In the genomic region with DNA sequence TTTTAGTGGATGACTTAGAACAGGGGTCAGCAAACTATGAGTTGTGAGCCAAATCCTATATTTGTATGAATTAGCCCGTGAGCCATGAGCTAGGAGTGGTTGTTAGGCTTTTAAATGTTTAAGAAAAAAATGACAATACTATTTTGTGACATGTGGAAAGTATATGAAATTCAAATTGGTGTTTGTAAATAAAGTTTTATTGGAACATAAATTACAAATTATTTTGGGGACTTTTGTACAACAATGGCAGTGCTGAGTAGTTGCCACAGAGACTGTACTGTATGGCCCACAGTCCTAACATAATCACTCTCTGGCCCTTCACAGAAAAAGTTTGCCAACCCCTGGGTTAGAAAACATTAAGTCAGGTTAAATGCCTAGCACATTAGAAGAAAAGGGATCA, we compare ENCODE assay signal across 39 cellular contexts.
"Had no signal": no experiment of that assay in that cellular context is flagged by ENCODE, and none has a peak within 500 bp of the region (broad histone marks: within the 10 kb centered on the region; RNA-seq: fewer than 3 reads in every experiment).

No MANE protein-coding gene starts in this region.

- H3K9me3 ChIP-seq: ascending aorta had no signal

- H3K4me3 ChIP-seq: ascending aorta, cardiac muscle cell had no signal

- H3K27me3 ChIP-seq: ascending aorta, cardiac muscle cell had no signal

- H3K4me3 Mint-ChIP-seq: activated CD4-positive, alpha-beta memory T cell treated with anti-CD3 and anti-CD28 coated beads, Interleukin-2, amount 10 ng/mL, durations not matched to agents 7 days and 5 days; activated CD4-positive, alpha-beta T cell treated with anti-CD3 and anti-CD28 coated beads for 36 hours; activated CD4-positive, alpha-beta T cell treated with anti-CD3 and anti-CD28 coated beads, Interleukin-2, amount 10 ng/mL, durations not matched to agents 7 days and 5 days; activated CD8-positive, alpha-beta memory T cell treated with anti-CD3 and anti-CD28 coated beads, Interleukin-2, amount 10 ng/mL, durations not matched to agents 7 days and 5 days; activated CD8-positive, alpha-beta T cell treated with anti-CD3 and anti-CD28 coated beads, Interleukin-2, amount 10 ng/mL, durations not matched to agents 7 days and 5 days; activated naive CD4-positive, alpha-beta T cell treated with anti-CD3 and anti-CD28 coated beads, Interleukin-2, amount 10 ng/mL, durations not matched to agents 7 days and 5 days; activated naive CD4-positive, alpha-beta T cell treated with anti-CD3 and anti-CD28 coated beads, Interleukin-2, amount 50 U/mL, for 24 hours; activated naive CD8-positive, alpha-beta T cell; activated naive CD8-positive, alpha-beta T cell treated with anti-CD3 and anti-CD28 coated beads, Interleukin-2, amount 10 ng/mL, durations not matched to agents 7 days and 5 days; activated naive CD8-positive, alpha-beta T cell treated with anti-CD3 and anti-CD28 coated beads, Interleukin-2, amount 50 U/mL, for 24 hours; activated T-cell treated with anti-CD3 and anti-CD28 coated beads, Interleukin-2, amount 50 U/mL, for 24 hours; brain; central memory CD8-positive, alpha-beta T cell; T-helper 1 cell treated with Interleukin-12 subunit alpha and Interleukin-12 subunit beta and Interleukin-4 antibody, amounts not matched to agents 30 μg/mL and 1 μg/mL, for 36 hours; T-helper 2 cell treated with Interferon-gamma antibody and Interleukin-4, amounts not matched to agents 5 μg/mL and 100 μg/mL, for 36 hours had no signal

- H3K27me3 Mint-ChIP-seq: activated CD4-positive, alpha-beta memory T cell treated with anti-CD3 and anti-CD28 coated beads, Interleukin-2, amount 10 ng/mL, durations not matched to agents 7 days and 5 days; activated CD4-positive, alpha-beta T cell treated with anti-CD3 and anti-CD28 coated beads for 36 hours; activated CD4-positive, alpha-beta T cell treated with anti-CD3 and anti-CD28 coated beads, Interleukin-2, amount 10 ng/mL, durations not matched to agents 7 days and 5 days; activated CD8-positive, alpha-beta memory T cell treated with anti-CD3 and anti-CD28 coated beads, Interleukin-2, amount 10 ng/mL, durations not matched to agents 7 days and 5 days; activated naive CD4-positive, alpha-beta T cell treated with anti-CD3 and anti-CD28 coated beads, Interleukin-2, amount 10 ng/mL, durations not matched to agents 7 days and 5 days; activated naive CD4-positive, alpha-beta T cell treated with anti-CD3 and anti-CD28 coated beads, Interleukin-2, amount 50 U/mL, for 24 hours; activated naive CD8-positive, alpha-beta T cell; activated naive CD8-positive, alpha-beta T cell treated with anti-CD3 and anti-CD28 coated beads, Interleukin-2, amount 10 ng/mL, durations not matched to agents 7 days and 5 days; activated naive CD8-positive, alpha-beta T cell treated with anti-CD3 and anti-CD28 coated beads, Interleukin-2, amount 50 U/mL, for 24 hours; activated T-cell treated with anti-CD3 and anti-CD28 coated beads, Interleukin-2, amount 50 U/mL, for 24 hours; central memory CD8-positive, alpha-beta T cell had no signal

- H3K4me1 ChIP-seq: ascending aorta had no signal

- H3K9me3 Mint-ChIP-seq: activated CD4-positive, alpha-beta memory T cell treated with anti-CD3 and anti-CD28 coated beads, Interleukin-2, amount 10 ng/mL, durations not matched to agents 7 days and 5 days; activated CD4-positive, alpha-beta T cell treated with anti-CD3 and anti-CD28 coated beads, Interleukin-2, amount 10 ng/mL, durations not matched to agents 7 days and 5 days; activated naive CD4-positive, alpha-beta T cell treated with anti-CD3 and anti-CD28 coated beads, Interleukin-2, amount 10 ng/mL, durations not matched to agents 7 days and 5 days; activated naive CD4-positive, alpha-beta T cell treated with anti-CD3 and anti-CD28 coated beads, Interleukin-2, amount 50 U/mL, for 24 hours; activated naive CD8-positive, alpha-beta T cell treated with anti-CD3 and anti-CD28 coated beads, Interleukin-2, amount 10 ng/mL, durations not matched to agents 7 days and 5 days; activated naive CD8-positive, alpha-beta T cell treated with anti-CD3 and anti-CD28 coated beads, Interleukin-2, amount 50 U/mL, for 24 hours; activated T-cell treated with anti-CD3 and anti-CD28 coated beads, Interleukin-2, amount 50 U/mL, for 24 hours; activated T-helper 2 cell treated with anti-CD3 and anti-CD28 coated beads, Interferon-gamma antibody, Interleukin-2, Interleukin-4, amounts not matched to agents 10 μg/mL and 5 μg/mL and 100 μg/mL, durations not matched to agents 14 hours and 24 hours and 36 hours; brain; central memory CD8-positive, alpha-beta T cell; T-helper 1 cell treated with Interleukin-12 subunit alpha and Interleukin-12 subunit beta and Interleukin-4 antibody, amounts not matched to agents 30 μg/mL and 1 μg/mL, for 36 hours; T-helper 2 cell treated with Interferon-gamma antibody and Interleukin-4, amounts not matched to agents 5 μg/mL and 100 μg/mL, for 36 hours had no signal

- FAIRE-seq: bronchial epithelial cell, TTC549 had no signal

- H3K27ac Mint-ChIP-seq: activated CD4-positive, alpha-beta memory T cell treated with anti-CD3 and anti-CD28 coated beads, Interleukin-2, amount 10 ng/mL, durations not matched to agents 7 days and 5 days; activated CD4-positive, alpha-beta T cell treated with anti-CD3 and anti-CD28 coated beads for 36 hours; activated CD4-positive, alpha-beta T cell treated with anti-CD3 and anti-CD28 coated beads, Interleukin-2, amount 10 ng/mL, durations not matched to agents 7 days and 5 days; activated CD8-positive, alpha-beta memory T cell treated with anti-CD3 and anti-CD28 coated beads, Interleukin-2, amount 10 ng/mL, durations not matched to agents 7 days and 5 days; activated CD8-positive, alpha-beta T cell treated with anti-CD3 and anti-CD28 coated beads, Interleukin-2, amount 10 ng/mL, durations not matched to agents 7 days and 5 days; activated naive CD4-positive, alpha-beta T cell treated with anti-CD3 and anti-CD28 coated beads, Interleukin-2, amount 10 ng/mL, durations not matched to agents 7 days and 5 days; activated naive CD4-positive, alpha-beta T cell treated with anti-CD3 and anti-CD28 coated beads, Interleukin-2, amount 50 U/mL, for 24 hours; activated naive CD8-positive, alpha-beta T cell; activated naive CD8-positive, alpha-beta T cell treated with anti-CD3 and anti-CD28 coated beads, Interleukin-2, amount 10 ng/mL, durations not matched to agents 7 days and 5 days; activated naive CD8-positive, alpha-beta T cell treated with anti-CD3 and anti-CD28 coated beads, Interleukin-2, amount 50 U/mL, for 24 hours; activated T-cell treated with anti-CD3 and anti-CD28 coated beads, Interleukin-2, amount 50 U/mL, for 24 hours; T-helper 1 cell treated with Interleukin-12 subunit alpha and Interleukin-12 subunit beta and Interleukin-4 antibody, amounts not matched to agents 30 μg/mL and 1 μg/mL, for 36 hours; T-helper 2 cell treated with Interferon-gamma antibody and Interleukin-4, amounts not matched to agents 5 μg/mL and 100 μg/mL, for 36 hours had no signal

- ATAC-seq: activated CD4-positive, alpha-beta T cell treated with anti-CD3 and anti-CD28 coated beads for 36 hours; activated CD4-positive, CD25-positive, alpha-beta regulatory T cell treated with anti-CD3 and anti-CD28 coated beads, Interleukin-2, amount 50 U/mL, for 24 hours; activated CD8-positive, alpha-beta memory T cell treated with anti-CD3 and anti-CD28 coated beads, Interleukin-2, amount 10 ng/mL, durations not matched to agents 7 days and 5 days; activated CD8-positive, alpha-beta T cell treated with anti-CD3 and anti-CD28 coated beads, Interleukin-2, amount 10 ng/mL, durations not matched to agents 7 days and 5 days; activated naive CD8-positive, alpha-beta T cell treated with anti-CD3 and anti-CD28 coated beads, Interleukin-2, amount 50 U/mL, for 24 hours had no signal

- DNase-seq: activated CD4-positive, alpha-beta memory T cell treated with anti-CD3 and anti-CD28 coated beads, Interleukin-2, amount 10 ng/mL, durations not matched to agents 7 days and 5 days; activated CD4-positive, alpha-beta T cell treated with anti-CD3 and anti-CD28 coated beads for 1 hour; activated CD4-positive, alpha-beta T cell treated with anti-CD3 and anti-CD28 coated beads for 36 hours; activated CD4-positive, alpha-beta T cell treated with anti-CD3 and anti-CD28 coated beads for 48 hours; activated CD4-positive, alpha-beta T cell treated with anti-CD3 and anti-CD28 coated beads, Interleukin-2, amount 10 ng/mL, durations not matched to agents 7 days and 5 days; activated CD4-positive, alpha-beta T cell treated with anti-CD3 and anti-CD28 coated beads, Interleukin-2, amount 50 U/mL, for 48 hours; activated CD4-positive, CD25-positive, alpha-beta regulatory T cell; activated CD8-positive, alpha-beta memory T cell treated with anti-CD3 and anti-CD28 coated beads for 24 hours; activated CD8-positive, alpha-beta memory T cell treated with anti-CD3 and anti-CD28 coated beads, Interleukin-2, amount 10 ng/mL, durations not matched to agents 7 days and 5 days; activated CD8-positive, alpha-beta memory T cell treated with anti-CD3 and anti-CD28 coated beads, Interleukin-2, amount 50 U/mL, for 48 hours; activated CD8-positive, alpha-beta T cell treated with anti-CD3 and anti-CD28 coated beads, Interleukin-2, amount 10 ng/mL, durations not matched to agents 7 days and 5 days; activated effector memory CD4-positive, alpha-beta T cell treated with Interleukin-2 at 50 U/mL for 16 hours; activated gamma-delta T cell; activated naive CD4-positive, alpha-beta T cell treated with anti-CD3 and anti-CD28 coated beads, Interleukin-2, amount 10 ng/mL, durations not matched to agents 7 days and 5 days; activated naive CD4-positive, alpha-beta T cell treated with Interleukin-2 at 50 U/mL for 16 hours; activated naive CD8-positive, alpha-beta T cell treated with anti-CD3 and anti-CD28 coated beads, Interleukin-2, amount 10 ng/mL, durations not matched to agents 7 days and 5 days; activated naive CD8-positive, alpha-beta T cell treated with anti-CD3 and anti-CD28 coated beads, Interleukin-2, amount 50 U/mL, for 24 hours; activated T-cell treated with anti-CD3 and anti-CD28 coated beads, Interleukin-2, amount 50 U/mL, for 24 hours; activated T-cell treated with anti-CD3 and anti-CD28 coated beads, Interleukin-2, amount 50 U/mL, for 48 hours; amygdala; anterior cingulate cortex; caudate nucleus; cerebellar nuclear complex; T-helper 1 cell; T-helper 2 cell; T-helper 9 cell had no signal

- H3K27ac ChIP-seq: ascending aorta, cardiac muscle cell, VCaP had no signal
